In the genomic region with DNA sequence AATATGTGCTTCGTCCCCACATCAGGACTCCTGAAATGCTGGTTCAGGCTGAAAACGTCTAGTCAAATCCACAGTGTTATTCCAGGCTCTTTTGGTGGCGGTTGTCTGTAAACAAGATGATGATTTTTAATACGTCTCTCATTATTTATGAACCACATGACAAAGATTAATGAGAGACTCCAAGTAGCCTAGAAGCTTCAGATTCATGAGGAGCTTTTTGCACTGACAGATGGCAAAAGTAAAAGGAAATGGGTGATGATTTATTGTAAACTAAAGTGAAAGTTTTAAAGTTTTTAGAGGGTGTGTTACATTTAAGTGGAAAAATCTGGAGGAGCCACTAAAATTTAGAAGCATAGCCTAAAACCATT, we compare ENCODE assay signal across 1 cellular context.
TF ChIP-seq lines count a peak whose summit lies in the region.

No MANE protein-coding gene starts in this region.

TF ChIP-seq in IMR-90, 13 proteins besides CTCF, POLR2A, EP300 and RAD21 (continued from another document):
- TF ChIP-seq, protein P1, sequence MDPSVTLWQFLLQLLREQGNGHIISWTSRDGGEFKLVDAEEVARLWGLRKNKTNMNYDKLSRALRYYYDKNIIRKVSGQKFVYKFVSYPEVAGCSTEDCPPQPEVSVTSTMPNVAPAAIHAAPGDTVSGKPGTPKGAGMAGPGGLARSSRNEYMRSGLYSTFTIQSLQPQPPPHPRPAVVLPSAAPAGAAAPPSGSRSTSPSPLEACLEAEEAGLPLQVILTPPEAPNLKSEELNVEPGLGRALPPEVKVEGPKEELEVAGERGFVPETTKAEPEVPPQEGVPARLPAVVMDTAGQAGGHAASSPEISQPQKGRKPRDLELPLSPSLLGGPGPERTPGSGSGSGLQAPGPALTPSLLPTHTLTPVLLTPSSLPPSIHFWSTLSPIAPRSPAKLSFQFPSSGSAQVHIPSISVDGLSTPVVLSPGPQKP (IDR thresholded peaks at IDR 0.05; ENCODE audit: borderline replicate concordance, low read depth, low read length): no peak
- no peak for TF ChIP-seq CHD1 (IDR thresholded peaks at IDR 0.05; ENCODE audit: low read depth, low read length)
- TF ChIP-seq FOS (IDR thresholded peaks at IDR 0.05; ENCODE audit: low read depth, low read length): no peak
- TF ChIP-seq MXI1 (IDR thresholded peaks at IDR 0.05; ENCODE audit: borderline replicate concordance, low read depth, low read length): no peak
TF ChIP-seq in IMR-90: peak in this region for 0.
